Comparison of ENCODE assay signal across 1 cellular context in genomic region chr2:126655500-126656310, GRCh38.
TF ChIP-seq lines count a peak whose summit lies in the region.

GYPC (plus strand) TSS chr2:126656158; CDS start chr2:126656264, 106 bp downstream.

TF ChIP-seq in GM12878, 131 proteins besides CTCF, POLR2A, EP300 and RAD21 (continued from another document):
- TF ChIP-seq ZBTB4 (CRISPR knock-in tag; IDR thresholded peaks at IDR 0.05) (no peak), SPI1 (IDR thresholded peaks at IDR 0.05; ENCODE audit: borderline replicate concordance, insufficient read depth, low read depth, low read length) (peak; percentile 13; the same call in 1 of the 2 replicates), NKRF (conservative IDR thresholded peaks at IDR 0.05) (no peak), YY1 (IDR thresholded peaks at IDR 0.05; ENCODE audit: low read depth, low read length) (no peak), KAT2A (conservative IDR thresholded peaks at IDR 0.05; ENCODE audit: control insufficient read depth, low read depth, low read length) (no peak)
